8 cellular contexts compared by ENCODE assay signal in genomic region chrX:101415180-101416130, GRCh38. TPM values are rescaled to one million over a fixed set of nuclear protein-coding genes. Genes with fewer than 3 reads are reported as not detected.
A peak's percentile ranks its signal among the peaks of the same experiment; 100 is the strongest.
DNase-seq lines count a peak whose midpoint lies in the region; ATAC-seq lines count a peak whose summit lies in the region.

No MANE protein-coding gene starts in this region.

- peaks cover 4% of the 10 kb centered on the region for H3K27me3 ChIP-seq in adipocyte (replicated peaks; ENCODE audit: control insufficient read depth, insufficient read depth, low read length)
- no peaks in the 10 kb centered on the region for H3K27me3 ChIP-seq in MG63

- DNase-seq in Daoy (ENCODE audit: low read depth) (peak; percentile 45), NOMO-1 treated with DMSO at 0.1 percent for 48 hours (lab: John Stamatoyannopoulos, UW; ENCODE audit: unreplicated experiment) (peak; percentile 69), adipocyte (ENCODE audit: low read depth) (peak; percentile 85), left ventricle myocardium superior (no peak), renal cortical epithelial cell (ENCODE audit: low read depth) (peak; percentile 81), MG63 (no peak)

- no peaks in the 10 kb centered on the region for H3K9me3 ChIP-seq in adipocyte (ENCODE audit: control insufficient read depth, low read length)
- no peaks in the 10 kb centered on the region for H3K9me3 ChIP-seq in MG63

- H3K4me1 ChIP-seq in adipocyte (ENCODE audit: control insufficient read depth, insufficient read depth, low read length): peaks cover 22% of the 10 kb centered on the region

- no peak overlapping the region for H3K4me3 ChIP-seq in adipocyte (ENCODE audit: low read length)
- no peak overlapping the region for H3K4me3 ChIP-seq in MG63

- peaks cover 20% of the 10 kb centered on the region for H3K36me3 ChIP-seq in adipocyte (ENCODE audit: control insufficient read depth, insufficient read depth, low read length, severe bottlenecking)
- peaks cover 12% of the 10 kb centered on the region for H3K36me3 ChIP-seq in MG63

- intact Hi-C loops in left ventricle myocardium superior (cut with micrococcal nuclease): no loop called here

- ATAC-seq in GM19438 (IDR thresholded peaks at IDR 0.05; ENCODE audit: low read depth, unreplicated experiment) (peak; percentile 60), HG03469 (IDR thresholded peaks at IDR 0.05; ENCODE audit: unreplicated experiment) (peak; percentile 35), left ventricle myocardium superior (peak; percentile 47)

- H3K9ac ChIP-seq in adipocyte (ENCODE audit: low read length): peak overlapping the region; percentile 25

RNA-seq across cellular contexts. Expression of gene HNRNPH2, which starts 7.4 kb away (rescaled TPM):
- total RNA-seq in Daoy (2014; rRNA removed; shearing (Covaris generic)): 49.1 and 50.6 TPM in 2 replicates
- 54.4 TPM for total RNA-seq in left ventricle myocardium superior
- 99.3 and 123 TPM in 2 replicates for total RNA-seq in renal cortical epithelial cell
- total RNA-seq in MG63 (2014; rRNA removed; shearing (Covaris generic); ENCODE audit: low replicate concordance): 25.9 and 40.6 TPM in 2 replicates

RNA-seq across cellular contexts. Expression of gene GLA, which starts 7.7 kb away (rescaled TPM):
- total RNA-seq in Daoy (2014; rRNA removed; shearing (Covaris generic)): 74.7 and 78.8 TPM in 2 replicates
- 8.0 TPM for total RNA-seq in left ventricle myocardium superior
- total RNA-seq in renal cortical epithelial cell: 44.4 and 81.1 TPM in 2 replicates
- total RNA-seq in MG63 (2014; rRNA removed; shearing (Covaris generic); ENCODE audit: low replicate concordance): 30.1 and 34.8 TPM in 2 replicates

RNA-seq across cellular contexts. Expression of gene RPL36A, which starts 24.6 kb away (rescaled TPM):
- total RNA-seq in Daoy (2014; rRNA removed; shearing (Covaris generic)): 2,644 and 3,075 TPM in 2 replicates
- total RNA-seq in left ventricle myocardium superior (58.4 TPM), renal cortical epithelial cell (807 and 955 TPM in 2 replicates)
- total RNA-seq in MG63 (2014; rRNA removed; shearing (Covaris generic); ENCODE audit: low replicate concordance): 879 and 3,439 TPM in 2 replicates

RNA-seq across cellular contexts. Expression of gene BTK, which starts 29.5 kb away (rescaled TPM):
- 0.06 TPM in 1 of 2 replicates, not detected in the other for total RNA-seq in Daoy (2014; rRNA removed; shearing (Covaris generic))
- total RNA-seq in left ventricle myocardium superior (4.1 TPM), renal cortical epithelial cell (not detected in 2 replicates)
- total RNA-seq in MG63 (2014; rRNA removed; shearing (Covaris generic); ENCODE audit: low replicate concordance): 0.59 TPM in 1 of 2 replicates, not detected in the other

Comparison
In these comparisons a context has a peak if more than half of its experiments do, and no peak if none do; other contexts are left out.
1. DNase-seq: peak in Daoy (single experiment), NOMO-1 treated with DMSO at 0.1 percent for 48 hours (single experiment), adipocyte (single experiment) and renal cortical epithelial cell (single experiment); none in left ventricle myocardium superior (single experiment) and MG63 (single experiment).
2. RNA of gene RPL36A, which starts 24.6 kb away (total RNA-seq): 2,644 to 3,075 TPM in Daoy, 807 to 955 TPM in renal cortical epithelial cell and 879 to 3,439 TPM in MG63; 58.4 TPM in left ventricle myocardium superior (single experiment); every median in the first group is over 10 times any median in the second.
3. Peak in every context shown above with its lines, with median percentiles within 50 percentile points of each other: ATAC-seq.